Comparison of ENCODE assay signal across 8 cellular contexts in the genomic region with DNA sequence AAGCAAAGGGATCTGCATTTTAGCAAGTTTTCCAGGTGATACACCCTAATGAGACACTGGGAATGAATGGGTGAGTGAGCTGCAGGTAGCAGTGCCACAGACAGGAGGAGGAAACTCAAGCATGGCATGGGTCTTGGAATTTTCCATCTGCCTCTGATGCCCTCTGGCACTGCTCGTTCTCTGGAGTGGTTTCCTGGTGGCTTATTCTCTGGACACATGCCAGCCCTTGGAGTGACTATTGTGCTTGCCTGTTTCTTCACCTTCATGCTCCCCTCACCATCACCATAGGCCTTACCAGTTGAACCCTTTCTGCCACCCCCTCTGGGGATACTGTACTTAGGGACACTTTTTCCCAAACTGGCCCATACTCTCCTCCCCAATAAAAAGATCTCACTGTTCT. TPM values are rescaled to one million over a fixed set of nuclear protein-coding genes. Genes with fewer than 3 reads are reported as not detected.
DNase-seq lines count a peak whose midpoint lies in the region; ATAC-seq, FAIRE-seq and TF ChIP-seq lines count a peak whose summit lies in the region.

No MANE protein-coding gene starts in this region.

- peaks cover 24% of the 10 kb centered on the region for H3K36me3 ChIP-seq in left ventricle myocardium inferior
- peaks cover 12 to 19% of the 10 kb centered on the region in 2 donors for H3K36me3 ChIP-seq in kidney (ENCODE audit: control insufficient read depth in 1 of 2, insufficient read depth in 2 of 2, low read length in 2 of 2)
- H3K36me3 ChIP-seq in vagina = peaks cover 0 to 26% of the 10 kb centered on the region in 2 donors
- peaks cover 0 to 31% of the 10 kb centered on the region in 2 donors for H3K36me3 ChIP-seq in gastroesophageal sphincter

- 19% methylated on average over 1 of the region's 1 CpG for WGBS in right cardiac atrium
- WGBS in gastroesophageal sphincter (ENCODE audit: low coverage in 1 of 2), 2 donors = 25 to 29% methylated on average over 1 of the region's 1 CpG

- H3K27ac Mint-ChIP-seq in activated CD4-positive, alpha-beta memory T cell treated with anti-CD3 and anti-CD28 coated beads for 36 hours = peak overlapping the region; percentile 14

- H3K4me1 ChIP-seq in left ventricle myocardium inferior = peaks cover 66% of the 10 kb centered on the region
- H3K4me1 ChIP-seq in right cardiac atrium (ENCODE audit: control insufficient read depth, insufficient read depth, low read length) = peaks cover 10% of the 10 kb centered on the region
- peaks cover 21 to 43% of the 10 kb centered on the region in 2 donors for H3K4me1 ChIP-seq in kidney (ENCODE audit: control insufficient read depth in 1 of 2, insufficient read depth in 1 of 2, low read depth in 1 of 2, low read length in 2 of 2)
- H3K4me1 ChIP-seq in vagina = peaks cover 54% of the 10 kb centered on the region
- peaks cover 0 to 72% (median 38%) of the 10 kb centered on the region in 3 donors for H3K4me1 ChIP-seq in gastroesophageal sphincter

- ATAC-seq in right cardiac atrium (no peak), gastroesophageal sphincter (no peak), HG02623 (IDR thresholded peaks at IDR 0.05; ENCODE audit: unreplicated experiment) (no peak), GM21360 (IDR thresholded peaks at IDR 0.05; ENCODE audit: unreplicated experiment) (no peak)

- peak overlapping the region; percentile 96 for H3K4me3 ChIP-seq in left ventricle myocardium inferior
- H3K4me3 ChIP-seq in right cardiac atrium (ENCODE audit: low read length) = no peak overlapping the region
- peak overlapping the region; percentile 90 to 94 for H3K4me3 ChIP-seq in kidney (ENCODE audit: low read length in 2 of 2)
- H3K4me3 ChIP-seq in vagina = peak overlapping the region in 1 of 2 donors; percentile 85
- no peak overlapping the region for H3K4me3 ChIP-seq in gastroesophageal sphincter

- TF ChIP-seq EP300 in gastroesophageal sphincter (IDR thresholded peaks at IDR 0.05) = no peak

- TF ChIP-seq CTCF in left ventricle myocardium inferior (IDR thresholded peaks at IDR 0.05; ENCODE audit: borderline replicate concordance) (no peak), kidney (IDR thresholded peaks at IDR 0.05; ENCODE audit: borderline replicate concordance, extremely low read depth, insufficient read depth) (no peak), vagina (IDR thresholded peaks at IDR 0.05) (no peak), gastroesophageal sphincter (IDR thresholded peaks at IDR 0.05) (no peak)

- no peak for FAIRE-seq in kidney (lab: Jason Lieb, UNC)

- H3K27me3 ChIP-seq in left ventricle myocardium inferior (ENCODE audit: low read depth) (no peaks in the 10 kb centered on the region), right cardiac atrium (ENCODE audit: control insufficient read depth, insufficient read depth) (no peaks in the 10 kb centered on the region), vagina (no peaks in the 10 kb centered on the region), gastroesophageal sphincter (no peaks in the 10 kb centered on the region)

- intact Hi-C loops in left ventricle myocardium inferior (cut with micrococcal nuclease) = no loop called here
- intact Hi-C loops in right cardiac atrium (cut with DNase I) = no loop called here
- intact Hi-C loops in activated CD4-positive, alpha-beta memory T cell treated with anti-CD3 and anti-CD28 coated beads for 36 hours (cut with micrococcal nuclease) = loop anchor here (2.0 kb wide), 1 partner anchor 13 kb away; the partner anchor contains the start of gene PSMC3IP
- intact Hi-C loops in kidney (cut with DNase I) = no loop called here
- intact Hi-C loops in vagina (cut with DNase I) = no loop called here

- H3K4me3 Mint-ChIP-seq in activated CD4-positive, alpha-beta memory T cell treated with anti-CD3 and anti-CD28 coated beads for 36 hours = peak overlapping the region; percentile 93

- H3K36me3 Mint-ChIP-seq in activated CD4-positive, alpha-beta memory T cell treated with anti-CD3 and anti-CD28 coated beads for 36 hours = peaks cover 15% of the 10 kb centered on the region

- no peak for TF ChIP-seq POLR2A in vagina (IDR thresholded peaks at IDR 0.05)
- TF ChIP-seq POLR2A in gastroesophageal sphincter (IDR thresholded peaks at IDR 0.05) = no peak

- CTCF ChIA-PET in activated CD4-positive, alpha-beta memory T cell treated with anti-CD3 and anti-CD28 coated beads for 36 hours (lab: Charles Lee) = interaction anchor here (0.7 to 1.9 kb wide), 3 partner anchors 9 to 341 kb away, joined by 4 to 12 read pairs (median 4); partner anchors contain the start of gene PSMC3IP

- H3K9me3 Mint-ChIP-seq in activated CD4-positive, alpha-beta memory T cell treated with anti-CD3 and anti-CD28 coated beads for 36 hours = no peaks in the 10 kb centered on the region

- H3K27ac ChIP-seq in left ventricle myocardium inferior (replicated peaks) = no peak overlapping the region
- H3K27ac ChIP-seq in right cardiac atrium (ENCODE audit: low read length) = no peak overlapping the region
- peak overlapping the region in 1 of 2 donors; percentile 81 for H3K27ac ChIP-seq in kidney (ENCODE audit: low read depth in 2 of 2, low read length in 2 of 2)
- peak overlapping the region; percentile 8 for H3K27ac ChIP-seq in vagina
- peak overlapping the region in 2 of 4 donors; percentile 4 to 85 for H3K27ac ChIP-seq in gastroesophageal sphincter

- H3K9ac ChIP-seq in kidney (ENCODE audit: low read length in 2 of 2) = peak overlapping the region in 1 of 2 donors; percentile 96

- H3K27me3 Mint-ChIP-seq in activated CD4-positive, alpha-beta memory T cell treated with anti-CD3 and anti-CD28 coated beads for 36 hours = no peaks in the 10 kb centered on the region

- H3K4me1 Mint-ChIP-seq in activated CD4-positive, alpha-beta memory T cell treated with anti-CD3 and anti-CD28 coated beads for 36 hours (ENCODE audit: low read depth) = peaks cover 45% of the 10 kb centered on the region

- H3K9me3 ChIP-seq in left ventricle myocardium inferior (replicated peaks) (no peaks in the 10 kb centered on the region), right cardiac atrium (ENCODE audit: control insufficient read depth, low read length) (no peaks in the 10 kb centered on the region), kidney (ENCODE audit: control insufficient read depth in 1 of 2, low read length in 2 of 2) (no peaks in the 10 kb centered on the region), vagina (no peaks in the 10 kb centered on the region), gastroesophageal sphincter (no peaks in the 10 kb centered on the region)

- POLR2A ChIA-PET in activated CD4-positive, alpha-beta memory T cell treated with anti-CD3 and anti-CD28 coated beads for 36 hours (lab: Charles Lee) = interaction anchor here (0.7 to 1.3 kb wide), 4 partner anchors 9 to 78 kb away, joined by 3 read pairs; partner anchors contain the start of genes HSD17B1 and NAGLU

- no peak for DNase-seq in left ventricle myocardium inferior
- no peak for DNase-seq in right cardiac atrium
- DNase-seq in activated CD4-positive, alpha-beta memory T cell treated with anti-CD3 and anti-CD28 coated beads for 36 hours = no peak
- peak; percentile 59 for DNase-seq in kidney
- DNase-seq in vagina (ENCODE audit: extremely low spot score in 2 of 2) = no peak

RNA-seq across cellular contexts. Expression of gene COASY, which starts 1.6 kb away (rescaled TPM):
- total RNA-seq in left ventricle myocardium inferior (48.8 TPM), right cardiac atrium (10 to 100 TPM; 32.4 to 45.5 (median 40.0) TPM), kidney (71.9 TPM), vagina (24.8 TPM), gastroesophageal sphincter (10 to 100 TPM; 16.8 to 25.8 (median 19.9) TPM)
- polyA plus RNA-seq in right cardiac atrium (30.2 TPM), kidney (ENCODE audit: insufficient read depth, low read depth, low replicate concordance) (145 TPM)
- total RNA-seq in activated CD4-positive, alpha-beta memory T cell treated with anti-CD3 and anti-CD28 coated beads for 36 hours = 100 to 1,000 TPM in 1 of 2 experiments, 10 to 100 TPM in 1; 92.8 to 103 TPM

RNA-seq across cellular contexts. Expression of gene MLX, which starts 3.4 kb away (rescaled TPM):
- total RNA-seq in left ventricle myocardium inferior = 79.7 TPM
- total RNA-seq in right cardiac atrium = 10 to 100 TPM; 46.9 to 63.8 (median 54.2) TPM
- polyA plus RNA-seq in right cardiac atrium = 65.0 TPM
- 10 to 100 TPM; 38.4 to 39.7 TPM for total RNA-seq in activated CD4-positive, alpha-beta memory T cell treated with anti-CD3 and anti-CD28 coated beads for 36 hours
- total RNA-seq in kidney = 38.7 TPM
- 41.0 TPM for polyA plus RNA-seq in kidney (ENCODE audit: insufficient read depth, low read depth, low replicate concordance)
- total RNA-seq in vagina = 33.9 TPM
- 10 to 100 TPM; 24.4 to 33.9 (median 26.0) TPM for total RNA-seq in gastroesophageal sphincter

RNA-seq across cellular contexts. Expression of gene HSD17B1, which starts 10.8 kb away (rescaled TPM):
- total RNA-seq in left ventricle myocardium inferior (0.99 TPM), right cardiac atrium (1 to 10 TPM; 1.2 to 1.6 (median 1.4) TPM), kidney (0.31 TPM), vagina (2.0 TPM), gastroesophageal sphincter (1 to 10 TPM in 1 of 4 donors, under 1 TPM in 3; 0.39 to 1.4 (median 0.69) TPM)
- polyA plus RNA-seq in right cardiac atrium (2.5 TPM), kidney (ENCODE audit: insufficient read depth, low read depth, low replicate concordance) (3.3 TPM)
- under 1 TPM; 0.44 to 0.52 TPM for total RNA-seq in activated CD4-positive, alpha-beta memory T cell treated with anti-CD3 and anti-CD28 coated beads for 36 hours

RNA-seq across cellular contexts. Expression of gene PSMC3IP, which starts 14.0 kb away (rescaled TPM):
- total RNA-seq in left ventricle myocardium inferior = 2.5 TPM
- 1 to 10 TPM; 1.4 to 3.3 (median 2.5) TPM for total RNA-seq in right cardiac atrium
- polyA plus RNA-seq in right cardiac atrium = 2.2 TPM
- 10 to 100 TPM; 26.4 to 29.4 TPM for total RNA-seq in activated CD4-positive, alpha-beta memory T cell treated with anti-CD3 and anti-CD28 coated beads for 36 hours
- total RNA-seq in kidney = 5.8 TPM
- polyA plus RNA-seq in kidney (ENCODE audit: insufficient read depth, low read depth, low replicate concordance) = 3.6 TPM
- total RNA-seq in vagina = 0.98 TPM
- total RNA-seq in gastroesophageal sphincter = 1 to 10 TPM; 4.0 to 6.8 (median 4.8) TPM

RNA-seq across cellular contexts. Expression of gene NAGLU, which starts 27.5 kb away (rescaled TPM):
- total RNA-seq in left ventricle myocardium inferior (7.7 TPM), right cardiac atrium (10 to 100 TPM; 11.3 to 18.8 (median 15.0) TPM), kidney (37.5 TPM), vagina (24.6 TPM), gastroesophageal sphincter (10 to 100 TPM; 31.9 to 46.9 (median 35.7) TPM)
- polyA plus RNA-seq in right cardiac atrium (13.7 TPM), kidney (ENCODE audit: insufficient read depth, low read depth, low replicate concordance) (52.7 TPM)
- total RNA-seq in activated CD4-positive, alpha-beta memory T cell treated with anti-CD3 and anti-CD28 coated beads for 36 hours = 10 to 100 TPM; 12.2 to 13.9 TPM

Comparison
In these comparisons a context has a peak if more than half of its experiments do, and no peak if none do; other contexts are left out.
1. H3K4me3 ChIP-seq: peak in left ventricle myocardium inferior (single experiment) and kidney (2 of 2); none in right cardiac atrium (single experiment) and gastroesophageal sphincter (0 of 2).